8 cellular contexts compared by ENCODE assay signal in the genomic region with DNA sequence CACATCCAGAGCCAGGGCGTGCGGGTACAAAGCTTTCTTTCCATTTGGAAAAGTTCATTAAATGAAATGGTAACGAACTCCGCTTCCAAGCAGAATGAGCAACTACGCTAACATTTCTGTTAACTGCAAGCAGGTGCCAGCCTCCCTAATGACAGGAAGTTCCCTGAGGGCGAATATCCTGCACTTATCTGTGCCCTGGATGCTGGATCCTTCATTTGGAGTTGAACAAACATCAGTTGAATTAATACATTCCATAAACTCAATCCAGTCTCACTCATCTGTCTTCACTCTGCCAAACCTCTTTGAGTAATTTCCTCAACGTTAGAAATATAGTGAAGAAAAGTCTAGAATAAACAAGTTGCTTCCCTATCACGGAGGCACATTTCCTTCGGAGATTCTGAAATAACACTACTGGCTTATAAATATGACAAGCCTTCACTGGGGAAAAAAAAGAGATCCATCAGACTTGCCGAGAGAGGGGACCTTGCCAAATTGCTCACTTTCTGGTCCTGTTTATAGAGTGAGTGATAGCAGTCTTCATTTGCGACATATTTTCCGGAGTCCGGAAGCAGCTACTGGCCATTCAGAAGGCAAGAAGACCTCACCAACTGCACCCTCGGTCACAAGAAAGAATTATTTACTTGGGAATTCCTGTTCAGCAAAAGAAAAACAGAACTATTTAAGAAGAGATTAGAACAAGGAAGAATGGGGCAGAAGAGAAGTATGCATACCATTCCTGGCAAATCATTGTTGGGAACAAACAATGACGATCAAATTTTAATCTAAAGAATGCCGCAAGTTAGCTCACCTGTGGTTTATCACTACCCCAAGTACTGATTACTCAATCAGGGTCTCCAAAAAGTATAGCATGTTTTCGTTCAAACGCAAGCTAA.
DNase-seq lines count a peak whose midpoint lies in the region; ATAC-seq and TF ChIP-seq lines count a peak whose summit lies in the region.

No MANE protein-coding gene starts in this region.

- peak overlapping the region; percentile 66 for H3K27ac ChIP-seq in OCI-LY1 (ENCODE audit: low read depth, low read length, poor library complexity, severe bottlenecking)

- H3K9me2 ChIP-seq in OCI-LY1 (ENCODE audit: low read depth, low read length), result no peaks in the 10 kb centered on the region

- CTCF ChIA-PET in HEK293T (lab: Yijun Ruan, JAX), result no interaction called here

- H3K4me1 ChIP-seq in OCI-LY1 (ENCODE audit: insufficient read depth, low read length, severe bottlenecking), result peaks cover 99% of the 10 kb centered on the region

- H3K4me3 ChIP-seq in OCI-LY1 (ENCODE audit: low read depth, low read length, poor library complexity, severe bottlenecking), result no peak overlapping the region

- peaks cover 49% of the 10 kb centered on the region for H3K36me3 Mint-ChIP-seq in effector memory CD8-positive, alpha-beta T cell (ENCODE audit: insufficient read depth)
- peaks cover 3% of the 10 kb centered on the region for H3K36me3 Mint-ChIP-seq in mesothelial cell of epicardium

- no peak for ATAC-seq in effector memory CD8-positive, alpha-beta T cell (replicated peaks)
- ATAC-seq in HG03025 (IDR thresholded peaks at IDR 0.05; ENCODE audit: low FRiP score, unreplicated experiment), result no peak

- H3K4me3 Mint-ChIP-seq in effector memory CD8-positive, alpha-beta T cell, result peak overlapping the region in 1 of 2 donors; percentile 29
- H3K4me3 Mint-ChIP-seq in mesothelial cell of epicardium, result peak overlapping the region; percentile 47

- H3K27ac Mint-ChIP-seq in effector memory CD8-positive, alpha-beta T cell, result peak overlapping the region; percentile 35 to 38
- peak overlapping the region; percentile 81 for H3K27ac Mint-ChIP-seq in mesothelial cell of epicardium

- H3K27me3 ChIP-seq in OCI-LY1 (ENCODE audit: insufficient read depth, low read length), result no peaks in the 10 kb centered on the region

- no peaks in the 10 kb centered on the region for H3K9me3 ChIP-seq in OCI-LY1 (ENCODE audit: low read length)

- no peak overlapping the region; the same call in 1 of the 2 replicates for H3K9ac ChIP-seq in OCI-LY1 (ENCODE audit: low read length)

- H3K4me2 ChIP-seq in OCI-LY1 (ENCODE audit: low read length), result peak overlapping the region; percentile 25; the same call in 1 of the 2 replicates

- peaks cover 44% of the 10 kb centered on the region for H3K36me3 ChIP-seq in OCI-LY1 (ENCODE audit: insufficient read depth, low read length)

- H4K20me1 ChIP-seq in OCI-LY1 (ENCODE audit: insufficient read depth, low read length), result no peaks in the 10 kb centered on the region

- no peaks in the 10 kb centered on the region for H3F3A ChIP-seq in OCI-LY1 (ENCODE audit: insufficient read depth, low read length)

- H3K9me3 Mint-ChIP-seq in effector memory CD8-positive, alpha-beta T cell, result no peaks in the 10 kb centered on the region
- H3K9me3 Mint-ChIP-seq in mesothelial cell of epicardium, result no peaks in the 10 kb centered on the region

- H3K27me3 Mint-ChIP-seq in effector memory CD8-positive, alpha-beta T cell, result no peaks in the 10 kb centered on the region
- no peaks in the 10 kb centered on the region for H3K27me3 Mint-ChIP-seq in mesothelial cell of epicardium (ENCODE audit: low read depth)

- peaks cover 99% of the 10 kb centered on the region for H3K79me2 ChIP-seq in OCI-LY1 (ENCODE audit: insufficient read depth, low read length)

- H3K4me1 Mint-ChIP-seq in effector memory CD8-positive, alpha-beta T cell (ENCODE audit: low read depth in 2 of 2), result peaks cover 33 to 63% of the 10 kb centered on the region in 2 donors
- peaks cover 18% of the 10 kb centered on the region for H3K4me1 Mint-ChIP-seq in mesothelial cell of epicardium

- TF ChIP-seq CTCF in OCI-LY1 (IDR thresholded peaks at IDR 0.05; ENCODE audit: low read length), result no peak
- no peak for TF ChIP-seq CTCF in mesothelial cell of epicardium (IDR thresholded peaks at IDR 0.05; ENCODE audit: unreplicated experiment)

- DNase-seq in CD1c-positive myeloid dendritic cell (ENCODE audit: extremely low spot score) (peak; percentile 46), mesothelial cell of epicardium (ENCODE audit: low spot score in 2 of 2, unreplicated experiment in 2 of 2) (no peak), HEK293T (ENCODE audit: extremely low spot score) (no peak), amygdala (lab: John Stamatoyannopoulos, UW) (no peak), NCI-H2107 treated with DMSO at 0.1 percent for 48 hours (lab: John Stamatoyannopoulos, UW; ENCODE audit: unreplicated experiment) (no peak)
- DNase-seq in effector memory CD8-positive, alpha-beta T cell, result no peak

- no peak overlapping the region for H2AFZ ChIP-seq in OCI-LY1 (ENCODE audit: low read length)

- POLR2A ChIA-PET in HEK293T (lab: Yijun Ruan, JAX), result no interaction called here

TF ChIP-seq in HEK293T, 16 proteins besides CTCF, POLR2A, EP300 and RAD21:
- no peak for TF ChIP-seq L3MBTL2 (conservative IDR thresholded peaks at IDR 0.05)
- TF ChIP-seq LEF1 (IDR thresholded peaks at IDR 0.05; ENCODE audit: borderline replicate concordance), result no peak
- TF ChIP-seq ELF4 (IDR thresholded peaks at IDR 0.05), result no peak
- TF ChIP-seq NFRKB (IDR thresholded peaks at IDR 0.05), result no peak
- TF ChIP-seq TARDBP (IDR thresholded peaks at IDR 0.05), result no peak
- TF ChIP-seq HDGF (IDR thresholded peaks at IDR 0.05; ENCODE audit: borderline replicate concordance), result no peak
- no peak for TF ChIP-seq PKNOX1 (IDR thresholded peaks at IDR 0.05)
- no peak for TF ChIP-seq CTBP1 (IDR thresholded peaks at IDR 0.05; ENCODE audit: borderline replicate concordance)
- no peak for TF ChIP-seq FOXA1 (IDR thresholded peaks at IDR 0.05)
- TF ChIP-seq ZNF384 (IDR thresholded peaks at IDR 0.05), result no peak
- no peak for TF ChIP-seq SP1 (IDR thresholded peaks at IDR 0.05)
- TF ChIP-seq FOXM1 (IDR thresholded peaks at IDR 0.05; ENCODE audit: borderline replicate concordance), result no peak
- TF ChIP-seq BHLHE40 (IDR thresholded peaks at IDR 0.05; ENCODE audit: borderline replicate concordance), result no peak
- no peak for TF ChIP-seq SUZ12 (IDR thresholded peaks at IDR 0.05)
- no peak for TF ChIP-seq FOXK2 (IDR thresholded peaks at IDR 0.05)
- no peak for TF ChIP-seq ARNT (IDR thresholded peaks at IDR 0.05)
